In the genomic region with DNA sequence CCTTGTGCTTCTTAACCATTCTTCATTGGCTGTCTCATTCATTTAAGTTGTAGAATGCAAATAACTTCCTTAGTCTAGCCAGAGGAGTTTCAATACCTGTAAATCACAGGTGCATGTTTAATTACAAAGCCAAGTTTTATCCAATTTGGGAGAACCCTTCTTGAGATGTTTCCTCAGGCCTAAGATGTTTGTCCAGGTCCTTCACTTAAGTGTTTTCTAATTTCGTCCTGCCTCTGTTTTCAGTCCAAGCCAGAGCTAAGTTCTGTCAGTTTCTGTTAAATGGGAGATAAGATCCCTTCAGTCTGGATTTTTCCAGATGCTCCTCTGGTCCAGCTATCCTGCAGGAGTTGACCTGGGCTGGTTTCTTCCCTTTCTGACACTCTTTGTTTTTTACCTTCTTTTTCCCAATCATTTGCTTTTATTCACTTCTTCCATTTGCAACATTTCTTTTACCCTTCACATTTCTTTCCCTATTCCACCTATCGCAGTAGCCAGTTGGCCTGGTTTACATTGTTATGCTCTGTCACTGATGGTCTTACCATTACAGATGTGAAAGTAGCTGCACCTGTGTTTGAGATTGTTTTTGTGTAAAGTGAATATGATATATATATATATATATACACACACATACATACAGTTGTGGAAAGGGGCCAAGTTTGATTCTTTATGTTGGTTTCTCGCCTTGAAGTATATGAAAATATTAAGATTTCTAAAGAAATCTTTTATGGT, we compare ENCODE assay signal across 23 cellular contexts. TPM values are rescaled to one million over a fixed set of nuclear protein-coding genes. Genes with fewer than 3 reads are reported as not detected.
"Had no signal": no experiment of that assay in that cellular context is flagged by ENCODE, and none has a peak within 500 bp of the region (broad histone marks: within the 10 kb centered on the region; RNA-seq: fewer than 3 reads in every experiment).

No MANE protein-coding gene starts in this region.

- H3K27me3 Mint-ChIP-seq: activated CD8-positive, alpha-beta memory T cell treated with anti-CD3 and anti-CD28 coated beads, Interleukin-2, amount 10 ng/mL, durations not matched to agents 7 days and 5 days; activated naive CD4-positive, alpha-beta T cell treated with anti-CD3 and anti-CD28 coated beads, Interleukin-2, amount 50 U/mL, for 24 hours; activated T-helper 17 cell treated with anti-CD3 and anti-CD28 coated beads, Interleukin-2, amount 50 U/mL, for 72 hours; natural killer cell treated with Interleukin-12 subunit alpha and Interleukin-12 subunit beta and Interleukin-15 and Interleukin-18, amount 100 ng/mL, for 72 hours; T-cell had no signal

- H3K27me3 ChIP-seq: adrenal gland, body of pancreas, esophagus muscularis mucosa, foreskin keratinocyte, heart left ventricle, upper lobe of left lung had no signal

- ATAC-seq: activated CD8-positive, alpha-beta memory T cell treated with anti-CD3 and anti-CD28 coated beads, Interleukin-2, amount 10 ng/mL, durations not matched to agents 7 days and 5 days; activated CD8-positive, alpha-beta T cell treated with anti-CD3 and anti-CD28 coated beads, Interleukin-2, amount 10 ng/mL, durations not matched to agents 7 days and 5 days; body of pancreas; foreskin keratinocyte; heart left ventricle; left lobe of liver; mucosa of descending colon; natural killer cell treated with Interleukin-12 subunit alpha and Interleukin-12 subunit beta and Interleukin-15 and Interleukin-18, amount 100 ng/mL, for 72 hours; right cardiac atrium; T-cell had no signal

- H3K9me3 ChIP-seq: adrenal gland, body of pancreas, esophagus muscularis mucosa, heart left ventricle, mucosa of descending colon, upper lobe of left lung had no signal

- H3K4me1 Mint-ChIP-seq: activated naive CD4-positive, alpha-beta T cell treated with anti-CD3 and anti-CD28 coated beads, Interleukin-2, amount 50 U/mL, for 24 hours had no signal

- H3K27ac ChIP-seq: adrenal gland, body of pancreas, foreskin keratinocyte, upper lobe of left lung, WERI-Rb-1 had no signal

- H3K4me3 Mint-ChIP-seq: activated CD8-positive, alpha-beta memory T cell treated with anti-CD3 and anti-CD28 coated beads, Interleukin-2, amount 10 ng/mL, durations not matched to agents 7 days and 5 days; activated CD8-positive, alpha-beta T cell treated with anti-CD3 and anti-CD28 coated beads, Interleukin-2, amount 10 ng/mL, durations not matched to agents 7 days and 5 days; activated naive CD4-positive, alpha-beta T cell treated with anti-CD3 and anti-CD28 coated beads, Interleukin-2, amount 50 U/mL, for 24 hours; activated T-helper 17 cell treated with anti-CD3 and anti-CD28 coated beads, Interleukin-2, amount 50 U/mL, for 72 hours; natural killer cell treated with Interleukin-12 subunit alpha and Interleukin-12 subunit beta and Interleukin-15 and Interleukin-18, amount 100 ng/mL, for 72 hours; T-cell had no signal

- H3K9me3 Mint-ChIP-seq: activated naive CD4-positive, alpha-beta T cell treated with anti-CD3 and anti-CD28 coated beads, Interleukin-2, amount 50 U/mL, for 24 hours; activated T-helper 17 cell treated with anti-CD3 and anti-CD28 coated beads, Interleukin-2, amount 50 U/mL, for 72 hours; natural killer cell treated with Interleukin-12 subunit alpha and Interleukin-12 subunit beta and Interleukin-15 and Interleukin-18, amount 100 ng/mL, for 72 hours; T-cell had no signal

- H3K4me3 ChIP-seq: adrenal gland, body of pancreas, esophagus muscularis mucosa, heart left ventricle, mucosa of descending colon, upper lobe of left lung had no signal

- H3K27ac Mint-ChIP-seq: activated CD8-positive, alpha-beta memory T cell treated with anti-CD3 and anti-CD28 coated beads, Interleukin-2, amount 10 ng/mL, durations not matched to agents 7 days and 5 days; activated CD8-positive, alpha-beta T cell treated with anti-CD3 and anti-CD28 coated beads, Interleukin-2, amount 10 ng/mL, durations not matched to agents 7 days and 5 days; activated naive CD4-positive, alpha-beta T cell treated with anti-CD3 and anti-CD28 coated beads, Interleukin-2, amount 50 U/mL, for 24 hours; activated T-helper 17 cell treated with anti-CD3 and anti-CD28 coated beads, Interleukin-2, amount 50 U/mL, for 72 hours; natural killer cell treated with Interleukin-12 subunit alpha and Interleukin-12 subunit beta and Interleukin-15 and Interleukin-18, amount 100 ng/mL, for 72 hours; T-cell had no signal

- DNase-seq: activated CD8-positive, alpha-beta memory T cell treated with anti-CD3 and anti-CD28 coated beads, Interleukin-2, amount 10 ng/mL, durations not matched to agents 7 days and 5 days; activated CD8-positive, alpha-beta T cell treated with anti-CD3 and anti-CD28 coated beads, Interleukin-2, amount 10 ng/mL, durations not matched to agents 7 days and 5 days; adrenal gland; aorta; body of pancreas; dermis blood vessel endothelial cell; effector CD4-positive, alpha-beta T cell; foreskin keratinocyte; heart left ventricle; hypothalamus; mucosa of descending colon; right cardiac atrium; stimulated activated naive CD4-positive, alpha-beta T cell treated with Interleukin-2 at 50 U/mL for 16 hours; substantia nigra; T-cell; T-helper 9 cell; upper lobe of left lung; WERI-Rb-1 had no signal

- H3K4me1 ChIP-seq: adrenal gland, body of pancreas had no signal

RNA-seq across cellular contexts. Expression of a gene that starts 48.4 kb away (rescaled TPM):
- total RNA-seq: activated CD8-positive, alpha-beta memory T cell treated with anti-CD3 and anti-CD28 coated beads, Interleukin-2, amount 10 ng/mL, durations not matched to agents 7 days and 5 days; activated CD8-positive, alpha-beta T cell treated with anti-CD3 and anti-CD28 coated beads, Interleukin-2, amount 10 ng/mL, durations not matched to agents 7 days and 5 days had no signal
